Comparison of ENCODE assay signal across 13 cellular contexts in genomic region chr19:37977992-37978391, GRCh38.
DNase-seq lines count a peak whose midpoint lies in the region; ATAC-seq and TF ChIP-seq lines count a peak whose summit lies in the region.
"Had no signal": no experiment of that assay in that cellular context is flagged by ENCODE, and none has a peak within 500 bp of the region (broad histone marks: within the 10 kb centered on the region; RNA-seq: fewer than 3 reads in every experiment).

No MANE protein-coding gene starts in this region.

- H3K27ac Mint-ChIP-seq in chondrocyte (ENCODE audit: unreplicated experiment), result peak overlapping the region; percentile 30

- intact Hi-C loops in left ventricle myocardium inferior (cut with micrococcal nuclease), result no loop called here
- intact Hi-C loops in Right ventricle myocardium inferior (cut with DNase I), result no loop called here
- intact Hi-C loops in lower lobe of right lung (cut with DNase I), result no loop called here

- peaks cover 16% of the 10 kb centered on the region for H3K4me1 Mint-ChIP-seq in chondrocyte (ENCODE audit: low read depth)

- H3K9me3 ChIP-seq in left ventricle myocardium inferior (replicated peaks), result no peaks in the 10 kb centered on the region
- no peaks in the 10 kb centered on the region for H3K9me3 ChIP-seq in lower lobe of right lung
- H3K9me3 ChIP-seq: esophagus squamous epithelium, tibial artery had no signal

- H3K4me1 ChIP-seq in left ventricle myocardium inferior, result peaks cover 8% of the 10 kb centered on the region
- peaks cover 32% of the 10 kb centered on the region for H3K4me1 ChIP-seq in lower lobe of right lung

- H3K4me3 ChIP-seq in left ventricle myocardium inferior (no peak overlapping the region), lower lobe of right lung (no peak overlapping the region)
- H3K4me3 ChIP-seq: A549, esophagus squamous epithelium, tibial artery had no signal

- H3K27me3 Mint-ChIP-seq in chondrocyte (ENCODE audit: low read depth), result no peaks in the 10 kb centered on the region

- ATAC-seq in Right ventricle myocardium inferior (no peak), lower lobe of right lung (no peak), HG03139 (IDR thresholded peaks at IDR 0.05; ENCODE audit: unreplicated experiment) (no peak), GM19397 (IDR thresholded peaks at IDR 0.05; ENCODE audit: unreplicated experiment) (no peak)

- H3K36me3 Mint-ChIP-seq in chondrocyte (ENCODE audit: low read depth), result peaks cover 2% of the 10 kb centered on the region

- no peak for DNase-seq in left ventricle myocardium inferior
- DNase-seq in Right ventricle myocardium inferior (ENCODE audit: missing footprints), result no peak
- DNase-seq in chondrocyte (ENCODE audit: low spot score), result no peak
- DNase-seq in lower lobe of right lung, result no peak
- DNase-seq in SHP77 (lab: John Stamatoyannopoulos, UW), result no peak
- no peak for DNase-seq in activated CD8-positive, alpha-beta memory T cell treated with anti-CD3 and anti-CD28 coated beads, Interleukin-2, amount 50 U/mL, for 4 hours
- DNase-seq: activated CD4-positive, alpha-beta T cell treated with anti-CD3 and anti-CD28 coated beads for 1 hour; esophagus squamous epithelium; stimulated activated CD4-positive, alpha-beta T cell treated with anti-CD3 and anti-CD28 coated beads, Interleukin-4, amount 100 ng/mL, for 1 hour had no signal

- H3K36me3 ChIP-seq in left ventricle myocardium inferior (no peaks in the 10 kb centered on the region), lower lobe of right lung (no peaks in the 10 kb centered on the region)
- H3K36me3 ChIP-seq: esophagus squamous epithelium, tibial artery had no signal

- peak overlapping the region; percentile 47 for H3K27ac ChIP-seq in left ventricle myocardium inferior (replicated peaks)
- peak overlapping the region; percentile 63 for H3K27ac ChIP-seq in lower lobe of right lung
- H3K27ac ChIP-seq: A549, tibial artery had no signal

- H3K9me3 Mint-ChIP-seq in chondrocyte (ENCODE audit: low read depth), result no peaks in the 10 kb centered on the region

- TF ChIP-seq CTCF in left ventricle myocardium inferior (IDR thresholded peaks at IDR 0.05; ENCODE audit: borderline replicate concordance) (no peak), chondrocyte (IDR thresholded peaks at IDR 0.05) (no peak), lower lobe of right lung (IDR thresholded peaks at IDR 0.05) (no peak)

- H3K27me3 ChIP-seq in left ventricle myocardium inferior (ENCODE audit: low read depth) (no peaks in the 10 kb centered on the region), lower lobe of right lung (ENCODE audit: low read depth) (no peaks in the 10 kb centered on the region)
- H3K27me3 ChIP-seq: esophagus squamous epithelium, tibial artery had no signal

- H3K4me3 Mint-ChIP-seq in chondrocyte (ENCODE audit: unreplicated experiment), result no peak overlapping the region
